8 cellular contexts compared by ENCODE assay signal in genomic region chr16:84013787-84014569, GRCh38. TPM values are rescaled to one million over a fixed set of nuclear protein-coding genes. Genes with fewer than 3 reads are reported as not detected.
DNase-seq lines count a peak whose midpoint lies in the region; ATAC-seq, FAIRE-seq and TF ChIP-seq lines count a peak whose summit lies in the region.

No MANE protein-coding gene starts in this region.

- TF ChIP-seq CTCF in MM.1S (IDR thresholded peaks at IDR 0.05; ENCODE audit: low read length) (no peak), uterus (IDR thresholded peaks at IDR 0.05) (no peak)

- intact Hi-C loops in uterus (cut with DNase I; ENCODE audit: low total_unique reads), result no loop called here

- H3K9ac ChIP-seq in MM.1S (ENCODE audit: low read length) (no peak overlapping the region), adipocyte (ENCODE audit: low read length) (no peak overlapping the region)

- H3K27ac ChIP-seq in MM.1S (ENCODE audit: low read length), result no peak overlapping the region
- no peak overlapping the region for H3K27ac ChIP-seq in uterus

- peaks cover 8 to 12% of the 10 kb centered on the region in 2 donors for H3K4me1 Mint-ChIP-seq in stimulated activated naive B cell treated with anti-CD40 and anti-IgM and Interleukin-4, amounts not matched to agents 10 μg/mL and 1 μg/mL and 100 μg/mL, for 72 hours

- H3K4me3 ChIP-seq in MM.1S (ENCODE audit: low read length) (no peak overlapping the region), adipocyte (ENCODE audit: low read length) (no peak overlapping the region), uterus (no peak overlapping the region)

- peaks cover 4 to 12% of the 10 kb centered on the region in 2 donors for H3K9me3 Mint-ChIP-seq in stimulated activated naive B cell treated with anti-CD40 and anti-IgM and Interleukin-4, amounts not matched to agents 10 μg/mL and 1 μg/mL and 100 μg/mL, for 72 hours

- ATAC-seq in stimulated activated naive B cell treated with anti-CD40 and anti-IgM and Interleukin-4, amounts not matched to agents 10 μg/mL and 1 μg/mL and 100 μg/mL, for 72 hours (replicated peaks), result peak; percentile 87 to 89

- no peak overlapping the region for H2AFZ ChIP-seq in MM.1S (ENCODE audit: low read length)

- peak; percentile 46 for DNase-seq in GM12892 (ENCODE audit: insufficient read length)
- DNase-seq in HCEC 1CT, result peak; percentile 22
- peak; percentile 88 for DNase-seq in MM.1S
- DNase-seq in SW480 (ENCODE audit: low spot score), result peak; percentile 98
- DNase-seq in adipocyte (ENCODE audit: low read depth), result peak; percentile 29
- peak; percentile 92 for DNase-seq in left kidney (ENCODE audit: low read depth, low spot score)
- DNase-seq in stimulated activated naive B cell treated with anti-CD40 and anti-IgM and Interleukin-4, amounts not matched to agents 10 μg/mL and 1 μg/mL and 100 μg/mL, for 72 hours, result peak; percentile 69
- no peak for DNase-seq in uterus

- no peaks in the 10 kb centered on the region for H4K20me1 ChIP-seq in MM.1S (ENCODE audit: insufficient read depth, low read length)

- no peak for TF ChIP-seq POLR2A in GM12892 (IDR thresholded peaks at IDR 0.05; ENCODE audit: low read depth, low read length)
- no peak for TF ChIP-seq POLR2A in uterus (IDR thresholded peaks at IDR 0.05)

- no peaks in the 10 kb centered on the region for H3F3A ChIP-seq in MM.1S (ENCODE audit: insufficient read depth, low read length)

- H3K36me3 Mint-ChIP-seq in stimulated activated naive B cell treated with anti-CD40 and anti-IgM and Interleukin-4, amounts not matched to agents 10 μg/mL and 1 μg/mL and 100 μg/mL, for 72 hours, result no peaks in the 10 kb centered on the region

- H3K27me3 ChIP-seq in MM.1S (replicated peaks; ENCODE audit: insufficient read depth, low read length), result peaks cover 24% of the 10 kb centered on the region
- peaks cover 19% of the 10 kb centered on the region for H3K27me3 ChIP-seq in adipocyte (replicated peaks; ENCODE audit: control insufficient read depth, insufficient read depth, low read length)
- no peaks in the 10 kb centered on the region for H3K27me3 ChIP-seq in uterus

- no peaks in the 10 kb centered on the region for H3K79me2 ChIP-seq in MM.1S (ENCODE audit: low read length)

- no peaks in the 10 kb centered on the region for H3K36me3 ChIP-seq in MM.1S (replicated peaks; ENCODE audit: insufficient read depth, low read length)
- H3K36me3 ChIP-seq in adipocyte (ENCODE audit: control insufficient read depth, insufficient read depth, low read length, severe bottlenecking), result no peaks in the 10 kb centered on the region
- no peaks in the 10 kb centered on the region for H3K36me3 ChIP-seq in uterus

- H3K9me3 ChIP-seq in MM.1S (replicated peaks; ENCODE audit: insufficient read depth, low read length) (no peaks in the 10 kb centered on the region), adipocyte (ENCODE audit: control insufficient read depth, low read length) (peaks cover 8% of the 10 kb centered on the region), uterus (no peaks in the 10 kb centered on the region)

- H3K4me3 Mint-ChIP-seq in stimulated activated naive B cell treated with anti-CD40 and anti-IgM and Interleukin-4, amounts not matched to agents 10 μg/mL and 1 μg/mL and 100 μg/mL, for 72 hours, result peak overlapping the region in 1 of 2 donors; percentile 41

- H3K4me1 ChIP-seq in MM.1S (ENCODE audit: low read length) (no peaks in the 10 kb centered on the region), adipocyte (ENCODE audit: control insufficient read depth, insufficient read depth, low read length) (no peaks in the 10 kb centered on the region), uterus (no peaks in the 10 kb centered on the region)

- peaks cover 10 to 27% of the 10 kb centered on the region in 2 donors for H3K27me3 Mint-ChIP-seq in stimulated activated naive B cell treated with anti-CD40 and anti-IgM and Interleukin-4, amounts not matched to agents 10 μg/mL and 1 μg/mL and 100 μg/mL, for 72 hours

- H3K27ac Mint-ChIP-seq in stimulated activated naive B cell treated with anti-CD40 and anti-IgM and Interleukin-4, amounts not matched to agents 10 μg/mL and 1 μg/mL and 100 μg/mL, for 72 hours, result peak overlapping the region; percentile 63

- FAIRE-seq in GM12892 (lab: Jason Lieb, UNC), result no peak

- no peak overlapping the region for H3K4me2 ChIP-seq in MM.1S (ENCODE audit: low read depth, low read length)

- H3K9me2 ChIP-seq in MM.1S (replicated peaks; ENCODE audit: insufficient read depth, low read length), result no peaks in the 10 kb centered on the region

RNA-seq across cellular contexts. Expression of gene SLC38A8, which starts 28.6 kb away (rescaled TPM):
- polyA plus RNA-seq in GM12892 (2012; ENCODE audit: missing spikeins), result not detected
- total RNA-seq in uterus, result 1 to 10 TPM in 1 of 4 donors, not detected in 3; 1.3 TPM

RNA-seq across cellular contexts. Expression of gene NECAB2, which starts 45.9 kb away (rescaled TPM):
- polyA plus RNA-seq in GM12892 (2012; ENCODE audit: missing spikeins), result not detected
- total RNA-seq in uterus, result 1 to 10 TPM in 2 of 4 donors, not detected in 2; 1.1 to 1.4 TPM

Comparison
In these comparisons a context has a peak if more than half of its experiments do, and no peak if none do; other contexts are left out.
1. DNase-seq: peak in GM12892 (single experiment), HCEC 1CT (single experiment), MM.1S (single experiment), SW480 (single experiment), adipocyte (single experiment), left kidney (single experiment) and stimulated activated naive B cell treated with anti-CD40 and anti-IgM and Interleukin-4, amounts not matched to agents 10 μg/mL and 1 μg/mL and 100 μg/mL, for 72 hours (single experiment); none in uterus (0 of 2).